ENCODE assay signal across 8 cellular contexts in the genomic region with DNA sequence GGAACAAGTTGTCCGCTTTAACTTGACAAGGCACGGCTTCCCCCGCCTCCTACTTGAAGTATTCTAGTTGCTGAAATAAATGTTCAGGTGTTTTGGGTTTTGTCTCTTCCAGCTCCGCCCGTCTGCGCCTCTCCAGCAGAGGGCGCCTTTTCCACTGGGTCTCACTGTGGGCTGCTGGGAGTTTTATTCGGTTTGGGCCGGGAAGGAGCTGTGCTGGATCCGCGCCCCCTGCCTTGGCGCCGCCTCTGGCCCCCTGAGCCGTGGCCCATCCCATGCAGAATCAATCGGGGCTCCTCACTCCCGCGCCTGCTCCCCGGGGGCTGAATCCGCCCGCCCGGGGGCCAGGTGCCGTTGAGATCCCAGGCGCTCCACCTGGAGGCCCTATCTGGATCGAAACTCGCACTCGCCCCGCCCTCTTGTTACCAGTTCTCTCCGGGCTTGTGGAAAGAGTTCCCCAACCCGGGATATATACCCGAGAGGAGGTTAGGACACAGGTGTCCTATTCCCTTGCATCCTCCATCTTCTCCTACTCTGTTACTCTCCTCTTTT. TPM values are rescaled to one million over a fixed set of nuclear protein-coding genes. Genes with fewer than 3 reads are reported as not detected.
DNase-seq lines count a peak whose midpoint lies in the region; ATAC-seq and TF ChIP-seq lines count a peak whose summit lies in the region.

No MANE protein-coding gene starts in this region.

- peaks cover 5% of the 10 kb centered on the region for H3K4me1 Mint-ChIP-seq in activated naive CD4-positive, alpha-beta T cell treated with anti-CD3 and anti-CD28 coated beads for 36 hours (ENCODE audit: low read depth)

- no peaks in the 10 kb centered on the region for H3K36me3 Mint-ChIP-seq in activated naive CD4-positive, alpha-beta T cell treated with anti-CD3 and anti-CD28 coated beads for 36 hours (ENCODE audit: low read depth)

- ATAC-seq in GM18511 (IDR thresholded peaks at IDR 0.05; ENCODE audit: unreplicated experiment) (peak; percentile 84), HG03520 (IDR thresholded peaks at IDR 0.05; ENCODE audit: unreplicated experiment) (peak; percentile 73), RWPE2 (ENCODE audit: low read depth) (peak; percentile 91), sciatic nerve (peak; percentile 65)

- peak overlapping the region; percentile 55 for H3K4me3 Mint-ChIP-seq in activated naive CD4-positive, alpha-beta T cell treated with anti-CD3 and anti-CD28 coated beads for 36 hours

- TF ChIP-seq CTCF in RWPE2 (IDR thresholded peaks at IDR 0.05; ENCODE audit: poor library complexity, severe bottlenecking), result peak; percentile 94
- TF ChIP-seq CTCF in cardiac muscle cell (IDR thresholded peaks at IDR 0.05; ENCODE audit: low read depth, low read length), result peak; percentile 65

- intact Hi-C loops in activated naive CD4-positive, alpha-beta T cell treated with anti-CD3 and anti-CD28 coated beads for 36 hours (cut with micrococcal nuclease), result loop anchor here (1.0 to 10.0 kb wide), 3 partner anchors 78 to 273 kb away; no protein-coding TSS in a partner anchor
- intact Hi-C loops in sciatic nerve (cut with DNase I), result no loop called here

- no peak overlapping the region for H3K27ac Mint-ChIP-seq in activated naive CD4-positive, alpha-beta T cell treated with anti-CD3 and anti-CD28 coated beads for 36 hours

- H3K27ac ChIP-seq in RWPE2 (ENCODE audit: poor library complexity, severe bottlenecking) (no peak overlapping the region), cardiac muscle cell (no peak overlapping the region)

- H3K4me3 ChIP-seq in RWPE2 (ENCODE audit: severe bottlenecking) (peak overlapping the region; percentile 50), cardiac muscle cell (peak overlapping the region; percentile 42)

- peaks cover 3% of the 10 kb centered on the region for H3K4me1 ChIP-seq in RWPE2 (ENCODE audit: insufficient read depth, poor library complexity, severe bottlenecking)
- no peaks in the 10 kb centered on the region for H3K4me1 ChIP-seq in cardiac muscle cell (ENCODE audit: low read depth)

- no peaks in the 10 kb centered on the region for H3K36me3 ChIP-seq in RWPE2 (ENCODE audit: low read depth)
- H3K36me3 ChIP-seq in cardiac muscle cell, result no peaks in the 10 kb centered on the region

- H3K27me3 ChIP-seq in RWPE2 (ENCODE audit: insufficient read depth, poor library complexity, severe bottlenecking), result no peaks in the 10 kb centered on the region
- peaks cover 8% of the 10 kb centered on the region for H3K27me3 ChIP-seq in cardiac muscle cell

- DNase-seq in A172 (ENCODE audit: low spot score) (peak; percentile 50), RWPE2 (ENCODE audit: low spot score) (peak; percentile 73), cardiac muscle cell (ENCODE audit: low read depth in 1 of 2, low spot score in 1 of 2) (peak; percentile 44 to 69), sciatic nerve (ENCODE audit: low spot score) (peak; percentile 66), GM19238 (ENCODE audit: insufficient read length, low spot score) (no peak)
- peak; percentile 75 for DNase-seq in activated naive CD4-positive, alpha-beta T cell treated with anti-CD3 and anti-CD28 coated beads for 36 hours

- no peaks in the 10 kb centered on the region for H3K9me3 ChIP-seq in RWPE2 (ENCODE audit: severe bottlenecking)
- H3K9me3 ChIP-seq in cardiac muscle cell (ENCODE audit: low read depth), result no peaks in the 10 kb centered on the region

- H3K9me3 Mint-ChIP-seq in activated naive CD4-positive, alpha-beta T cell treated with anti-CD3 and anti-CD28 coated beads for 36 hours, result no peaks in the 10 kb centered on the region

- peaks cover 20% of the 10 kb centered on the region for H3K27me3 Mint-ChIP-seq in activated naive CD4-positive, alpha-beta T cell treated with anti-CD3 and anti-CD28 coated beads for 36 hours (ENCODE audit: low read depth)

- CTCF ChIA-PET in activated naive CD4-positive, alpha-beta T cell treated with anti-CD3 and anti-CD28 coated beads for 36 hours (lab: Charles Lee), result interaction anchor here (0.6 to 6.0 kb wide), 16 partner anchors 8 to 258 kb away, joined by 3 to 82 read pairs (median 3); no protein-coding TSS in a partner anchor

RNA-seq across cellular contexts. Expression of a gene that starts 51.0 kb away (rescaled TPM):
- total RNA-seq in A172 (2014; rRNA removed; shearing (Covaris generic)), result not detected in 2 replicates
- not detected for total RNA-seq in activated naive CD4-positive, alpha-beta T cell treated with anti-CD3 and anti-CD28 coated beads for 36 hours
- total RNA-seq in cardiac muscle cell, result 3.7 and 4.9 TPM in 2 replicates
- polyA plus RNA-seq in cardiac muscle cell, result 1.8 and 4.0 TPM in 2 replicates
- total RNA-seq in sciatic nerve, result 0.80 TPM
